ENCODE assay signal across 6 cellular contexts in genomic region chr15:73474785-73475184, GRCh38. TPM values are rescaled to one million over a fixed set of nuclear protein-coding genes. Genes with fewer than 3 reads are reported as not detected.
"Had no signal": no experiment of that assay in that cellular context is flagged by ENCODE, and none has a peak within 500 bp of the region (broad histone marks: within the 10 kb centered on the region; RNA-seq: fewer than 3 reads in every experiment).

No MANE protein-coding gene starts in this region.

- DNase-seq: GM23248, GOT3, H7, HCEC 1CT had no signal

- H3K27ac ChIP-seq: GM23248 had no signal

- H3K9ac ChIP-seq: GM23248 had no signal

- H3K4me3 ChIP-seq: GM23248 had no signal

- H2AFZ ChIP-seq: GM23248 had no signal

RNA-seq across cellular contexts. Expression of gene REC114, which starts 31.8 kb away (rescaled TPM):
- polyA plus RNA-seq: GM23248, HepG2, IgD-negative memory B cell had no signal
